ENCODE assay signal across 8 cellular contexts in genomic region chr17:56779898-56780777, GRCh38. TPM values are rescaled to one million over a fixed set of nuclear protein-coding genes. Genes with fewer than 3 reads are reported as not detected.
DNase-seq lines count a peak whose midpoint lies in the region; ATAC-seq and TF ChIP-seq lines count a peak whose summit lies in the region.

No MANE protein-coding gene starts in this region.

- H4K5ac ChIP-seq in H9 (ENCODE audit: insufficient read length, low read depth, low read length) = no peak overlapping the region

- ATAC-seq in gastroesophageal sphincter = peak; percentile 90

- H3K4me3 Mint-ChIP-seq in H9 (peak overlapping the region; percentile 30 to 68), osteocyte (ENCODE audit: unreplicated experiment) (peak overlapping the region; percentile 79)

- WGBS in H9 (ENCODE audit: extremely low coverage, insufficient read length, low lambda C conversion rate) = no CpG with 5 or more reads among the region's 48 CpGs
- WGBS in gastroesophageal sphincter (ENCODE audit: low coverage in 1 of 2), 2 donors = 3 to 4% methylated on average over 16 to 18 of the region's 48 CpGs
- WGBS in thymus = 1% methylated on average over 48 of the region's 48 CpGs

- H2BK5ac ChIP-seq in H9 (ENCODE audit: insufficient read length, low read length) = no peak overlapping the region

- H3K9me3 Mint-ChIP-seq in H9 = no peaks in the 10 kb centered on the region; a peak in 1 of 5 replicates
- H3K9me3 Mint-ChIP-seq in osteocyte (ENCODE audit: unreplicated experiment) = no peaks in the 10 kb centered on the region

- no peaks in the 10 kb centered on the region for H3K79me2 ChIP-seq in H9 (ENCODE audit: insufficient read depth, low read length)

- H3K23me2 ChIP-seq in H9 (ENCODE audit: insufficient read length, low read depth, low read length, poor library complexity, severe bottlenecking) = no peaks in the 10 kb centered on the region

- H3K4me1 Mint-ChIP-seq in H9 (peaks cover 11 to 14% of the 10 kb centered on the region in 2 experiments), osteocyte (ENCODE audit: unreplicated experiment) (peaks cover 10% of the 10 kb centered on the region)

- H4K8ac ChIP-seq in H9 (replicated peaks; ENCODE audit: insufficient read length, low read depth, low read length) = no peak overlapping the region

- H3K4me1 ChIP-seq in H9 (ENCODE audit: insufficient read depth, low read length) = no peaks in the 10 kb centered on the region
- no peaks in the 10 kb centered on the region for H3K4me1 ChIP-seq in SJCRH30
- H3K4me1 ChIP-seq in gastroesophageal sphincter = peaks cover 0 to 15% (median 8%) of the 10 kb centered on the region in 3 donors
- peaks cover 11% of the 10 kb centered on the region for H3K4me1 ChIP-seq in thymus (ENCODE audit: control insufficient read depth, insufficient read depth, low read length)

- no peak for TF ChIP-seq EP300 in gastroesophageal sphincter (IDR thresholded peaks at IDR 0.05)

- H3K79me1 ChIP-seq in H9 (ENCODE audit: insufficient read depth, low read depth, low read length, poor library complexity, severe bottlenecking) = no peaks in the 10 kb centered on the region

- H2BK15ac ChIP-seq in H9 (ENCODE audit: low read depth, low read length) = no peak overlapping the region

- DNase-seq in GM03348 (ENCODE audit: low spot score) = peak; percentile 88
- peak; percentile 90 for DNase-seq in H9
- no peak for DNase-seq in LNCaP clone FGC (ENCODE audit: low read depth)
- peak; percentile 54 to 71 for DNase-seq in SJCRH30
- peak; percentile 74 for DNase-seq in activated gamma-delta T cell treated with anti-CD3 and anti-CD28 coated beads, Interleukin-2, amount 50 U/mL, for 16 hours (ENCODE audit: low read depth)
- peak; percentile 92 for DNase-seq in osteocyte (ENCODE audit: extremely low spot score, unreplicated experiment)

- H3K27me3 ChIP-seq in H9 (ENCODE audit: insufficient read depth, low read length) = no peaks in the 10 kb centered on the region; the same call in 1 of the 2 replicates
- H3K27me3 ChIP-seq in SJCRH30 = no peaks in the 10 kb centered on the region; the same call in 1 of the 2 replicates
- peaks cover 39% of the 10 kb centered on the region for H3K27me3 ChIP-seq in gastroesophageal sphincter
- H3K27me3 ChIP-seq in thymus (ENCODE audit: control insufficient read depth, insufficient read depth) = no peaks in the 10 kb centered on the region

- TF ChIP-seq CTCF in H9 (conservative IDR thresholded peaks at IDR 0.05) (peak; percentile 100), LNCaP clone FGC (IDR thresholded peaks at IDR 0.05; ENCODE audit: control insufficient read depth, extremely low read depth, insufficient read depth) (peak; percentile 94), gastroesophageal sphincter (IDR thresholded peaks at IDR 0.05) (peak; percentile 84 to 99 (median 94)), osteocyte (IDR thresholded peaks at IDR 0.05) (peak; percentile 99)

- H3K27ac ChIP-seq in H9 (ENCODE audit: insufficient read length, low read depth, low read length) (no peak overlapping the region), SJCRH30 (no peak overlapping the region), gastroesophageal sphincter (no peak overlapping the region), thymus (ENCODE audit: low read depth) (peak overlapping the region; percentile 76)

- peaks cover 52% of the 10 kb centered on the region for H3K27me3 Mint-ChIP-seq in H9 (ENCODE audit: low read depth)
- peaks cover 23% of the 10 kb centered on the region for H3K27me3 Mint-ChIP-seq in osteocyte (ENCODE audit: unreplicated experiment)

- H2BK120ac ChIP-seq in H9 (ENCODE audit: low read depth, low read length, poor library complexity, severe bottlenecking) = no peak overlapping the region

- H3K36me3 ChIP-seq in SJCRH30 (no peaks in the 10 kb centered on the region), gastroesophageal sphincter (no peaks in the 10 kb centered on the region), thymus (ENCODE audit: control insufficient read depth, insufficient read depth) (no peaks in the 10 kb centered on the region)

- H4K91ac ChIP-seq in H9 (ENCODE audit: insufficient read length, low read depth, low read length) = no peak overlapping the region

- no peak for TF ChIP-seq POLR2A in gastroesophageal sphincter (IDR thresholded peaks at IDR 0.05)

- no peak overlapping the region for H2AFZ ChIP-seq in H9 (ENCODE audit: low read length)

- no peak overlapping the region for H2AK5ac ChIP-seq in H9 (ENCODE audit: insufficient read length, low read length)

- no peak overlapping the region for H3K27ac Mint-ChIP-seq in H9
- no peak overlapping the region for H3K27ac Mint-ChIP-seq in osteocyte (ENCODE audit: unreplicated experiment)

- no peak overlapping the region for H3K9ac ChIP-seq in H9 (ENCODE audit: extremely low read depth, insufficient read length, low read length)

- H2BK20ac ChIP-seq in H9 (ENCODE audit: low read depth, low read length, poor library complexity, severe bottlenecking) = no peak overlapping the region

- H3K36me3 Mint-ChIP-seq in H9 (ENCODE audit: insufficient read depth in 1 of 3, low read depth in 3 of 3) = no peaks in the 10 kb centered on the region
- H3K36me3 Mint-ChIP-seq in osteocyte (ENCODE audit: unreplicated experiment) = no peaks in the 10 kb centered on the region

- H3K23ac ChIP-seq in H9 (ENCODE audit: insufficient read length, low read depth, low read length) = no peak overlapping the region

- no peak overlapping the region for H3K14ac ChIP-seq in H9 (ENCODE audit: insufficient read depth, low read length)

- H3K9me3 ChIP-seq in H9 (ENCODE audit: control insufficient read depth, low read depth, low read length) (no peaks in the 10 kb centered on the region), SJCRH30 (replicated peaks) (no peaks in the 10 kb centered on the region), gastroesophageal sphincter (no peaks in the 10 kb centered on the region), thymus (ENCODE audit: control insufficient read depth) (no peaks in the 10 kb centered on the region)

- peak overlapping the region; percentile 20 for H3K4me2 ChIP-seq in H9 (ENCODE audit: insufficient read depth, insufficient read length, low read length)

- H3T11ph ChIP-seq in H9 (ENCODE audit: low read length) = no peak overlapping the region

- H3K56ac ChIP-seq in H9 (ENCODE audit: insufficient read length, low read depth, low read length) = no peak overlapping the region

- H3K4me3 ChIP-seq in LNCaP clone FGC (ENCODE audit: low read depth, low read length) (no peak overlapping the region), SJCRH30 (peak overlapping the region; percentile 41), gastroesophageal sphincter (peak overlapping the region in 1 of 2 donors; percentile 36), thymus (ENCODE audit: low read length) (peak overlapping the region; percentile 65)

- H3K4ac ChIP-seq in H9 (ENCODE audit: low read depth, low read length) = no peak overlapping the region

- no peak overlapping the region for H2BK12ac ChIP-seq in H9 (ENCODE audit: insufficient read length, low read depth, low read length)

- peaks cover 2% of the 10 kb centered on the region for H4K20me1 ChIP-seq in H9 (ENCODE audit: control insufficient read depth, insufficient read depth, insufficient read length)

- H3K18ac ChIP-seq in H9 (ENCODE audit: insufficient read length, low read depth, low read length) = no peak overlapping the region

RNA-seq across cellular contexts. Expression of gene C17orf67, which starts 53.6 kb away (rescaled TPM):
- total RNA-seq in H9 (2021) (0.88 and 1.0 TPM in 2 replicates), gastroesophageal sphincter (1 to 10 TPM; 1.1 to 3.5 (median 2.3) TPM), osteocyte (1.6 and 2.4 TPM in 2 replicates)
- 0.76 and 1.5 TPM in 2 replicates for total RNA-seq in SJCRH30 (2014; rRNA removed; shearing (Covaris generic))
- 14.0 TPM for polyA plus RNA-seq in thymus

RNA-seq across cellular contexts. Expression of gene DGKE, which starts 53.8 kb away (rescaled TPM):
- total RNA-seq in H9 (2021) (3.8 and 4.9 TPM in 2 replicates), gastroesophageal sphincter (10 to 100 TPM in 1 of 4 donors, 1 to 10 TPM in 3; 8.4 to 12.5 (median 9.7) TPM), osteocyte (6.6 and 7.1 TPM in 2 replicates)
- 10.4 and 12.2 TPM in 2 replicates for total RNA-seq in SJCRH30 (2014; rRNA removed; shearing (Covaris generic))
- polyA plus RNA-seq in thymus = 15.8 TPM
